ENCODE assay signal across 20 cellular contexts in genomic region chr7:101846800-101847538, GRCh38. TPM values are rescaled to one million over a fixed set of nuclear protein-coding genes. Genes with fewer than 3 reads are reported as not detected.
DNase-seq lines count a peak whose midpoint lies in the region; ATAC-seq, FAIRE-seq and TF ChIP-seq lines count a peak whose summit lies in the region.
"Had no signal": no experiment of that assay in that cellular context is flagged by ENCODE, and none has a peak within 500 bp of the region (broad histone marks: within the 10 kb centered on the region; RNA-seq: fewer than 3 reads in every experiment).

No MANE protein-coding gene starts in this region.

- H3K4me3 ChIP-seq in A549 (no peak overlapping the region), OCI-LY7 (ENCODE audit: low read depth, low read length, poor library complexity, severe bottlenecking) (no peak overlapping the region), sigmoid colon (no peak overlapping the region)

- no peak overlapping the region for H2AFZ ChIP-seq in OCI-LY7 (ENCODE audit: low read length)

- no peaks in the 10 kb centered on the region for H3K9me2 ChIP-seq in OCI-LY7 (ENCODE audit: insufficient read depth, low read length)

- no peak for TF ChIP-seq RAD21 in A549 (conservative IDR thresholded peaks at IDR 0.05 in 1 of 2, IDR thresholded peaks at IDR 0.05 in 1 of 2)

- H3K27ac ChIP-seq in A549: no peak overlapping the region
- H3K27ac ChIP-seq in OCI-LY7 (ENCODE audit: low read depth, low read length, poor library complexity, severe bottlenecking): no peak overlapping the region
- H3K27ac ChIP-seq in sigmoid colon: no peak overlapping the region
- H3K27ac ChIP-seq: BLaER1 treated with 17β-estradiol and CSF1 and Interleukin-3, amounts not matched to agents 10 nM and 100 nM had no signal

- FAIRE-seq in A549 (lab: Jason Lieb, UNC): no peak

- POLR2A ChIA-PET in A549 (lab: Yijun Ruan, JAX): interaction anchor here (1.0 kb wide), 1 partner anchor 10 kb away, joined by 3 read pairs; no protein-coding TSS in a partner anchor
- POLR2A ChIA-PET in OCI-LY7 (lab: Charles Lee): interaction anchor here (0.5 to 2.3 kb wide), 2 partner anchors 9 to 459 kb away, joined by 6 to 9 read pairs; no protein-coding TSS in a partner anchor
- POLR2A ChIA-PET in activated CD4-positive, alpha-beta memory T cell treated with anti-CD3 and anti-CD28 coated beads for 36 hours (lab: Charles Lee): no interaction called here
- POLR2A ChIA-PET in T-cell (lab: Charles Lee): no interaction called here

- H3K4me3 Mint-ChIP-seq in activated CD4-positive, alpha-beta memory T cell treated with anti-CD3 and anti-CD28 coated beads for 36 hours: no peak overlapping the region
- H3K4me3 Mint-ChIP-seq in T-cell: no peak overlapping the region
- H3K4me3 Mint-ChIP-seq: B cell; CD4-positive, CD25-positive, alpha-beta regulatory T cell; HFFc6 had no signal

- no peak overlapping the region for H3K4me2 ChIP-seq in A549
- no peak overlapping the region for H3K4me2 ChIP-seq in OCI-LY7 (ENCODE audit: low read length)

- no peak overlapping the region for H3K27ac Mint-ChIP-seq in activated CD4-positive, alpha-beta memory T cell treated with anti-CD3 and anti-CD28 coated beads for 36 hours
- H3K27ac Mint-ChIP-seq in T-cell: no peak overlapping the region
- H3K27ac Mint-ChIP-seq: B cell; CD4-positive, CD25-positive, alpha-beta regulatory T cell; HFFc6 had no signal

- no peak for TF ChIP-seq POLR2A in A549 (IDR thresholded peaks at IDR 0.05; ENCODE audit: low read length)
- no peak for TF ChIP-seq POLR2A in sigmoid colon (IDR thresholded peaks at IDR 0.05)

- peaks cover 97% of the 10 kb centered on the region for H3K36me3 ChIP-seq in OCI-LY7 (ENCODE audit: insufficient read depth, low read length)
- H3K36me3 ChIP-seq in sigmoid colon: no peaks in the 10 kb centered on the region

- BruUV-seq in OCI-LY7 (replicated peaks; lab: Mats Ljungman, UMichigan): TSS peak; percentile 1

- no peaks in the 10 kb centered on the region for H3K27me3 Mint-ChIP-seq in activated CD4-positive, alpha-beta memory T cell treated with anti-CD3 and anti-CD28 coated beads for 36 hours
- H3K27me3 Mint-ChIP-seq in T-cell: no peaks in the 10 kb centered on the region
- H3K27me3 Mint-ChIP-seq: B cell; CD4-positive, CD25-positive, alpha-beta regulatory T cell had no signal

- CTCF ChIA-PET in A549 (lab: Yijun Ruan, JAX): interaction anchor here (0.5 to 2.1 kb wide), 6 partner anchors 10 to 34 kb away, joined by 3 to 10 read pairs (median 4); no protein-coding TSS in a partner anchor
- CTCF ChIA-PET in OCI-LY7 (lab: Charles Lee; ENCODE audit: unreplicated experiment): no interaction called here
- CTCF ChIA-PET in activated CD4-positive, alpha-beta memory T cell treated with anti-CD3 and anti-CD28 coated beads for 36 hours (lab: Charles Lee): interaction anchor here (1.4 to 2.9 kb wide), 2 partner anchors 9 to 10 kb away, joined by 3 to 9 read pairs; no protein-coding TSS in a partner anchor
- CTCF ChIA-PET in T-cell (lab: Charles Lee): interaction anchor here in 1 of 2 donors (0.7 kb wide), 2 partner anchors 10 to 22 kb away, joined by 3 to 7 read pairs; no protein-coding TSS in a partner anchor

- H3K4me1 ChIP-seq in A549 (peaks cover 3% of the 10 kb centered on the region; the same call in 1 of the 3 replicates), OCI-LY7 (ENCODE audit: insufficient read depth, low read length, poor library complexity, severe bottlenecking) (peaks cover 9% of the 10 kb centered on the region), sigmoid colon (peaks cover 0 to 21% (median 3%) of the 10 kb centered on the region in 4 donors)
- H3K4me1 ChIP-seq: Caco-2 had no signal

- peaks cover 9% of the 10 kb centered on the region for H3K36me3 Mint-ChIP-seq in activated CD4-positive, alpha-beta memory T cell treated with anti-CD3 and anti-CD28 coated beads for 36 hours
- H3K36me3 Mint-ChIP-seq in T-cell: peaks cover 15% of the 10 kb centered on the region

- ATAC-seq in A549 (no peak), T-cell (replicated peaks in 1 of 4) (no peak)
- ATAC-seq: HCT116 had no signal

- H3K27me3 ChIP-seq in sigmoid colon: no peaks in the 10 kb centered on the region
- H3K27me3 ChIP-seq: BLaER1 treated with 17β-estradiol and CSF1 and Interleukin-3, amounts not matched to agents 10 nM and 100 nM had no signal

- intact Hi-C loops in OCI-LY7 (cut with micrococcal nuclease; ENCODE audit: unreplicated experiment): no loop called here
- intact Hi-C loops in sigmoid colon (cut with DNase I): no loop called here
- intact Hi-C loops in activated CD4-positive, alpha-beta memory T cell treated with anti-CD3 and anti-CD28 coated beads for 36 hours (cut with micrococcal nuclease): no loop called here

- H3K79me2 ChIP-seq in OCI-LY7 (ENCODE audit: insufficient read depth, low read depth, low read length): peaks cover 99% of the 10 kb centered on the region

- TF ChIP-seq EP300 in A549 (IDR thresholded peaks at IDR 0.05) (no peak), sigmoid colon (IDR thresholded peaks at IDR 0.05) (no peak)

- H3K9me3 Mint-ChIP-seq in activated CD4-positive, alpha-beta memory T cell treated with anti-CD3 and anti-CD28 coated beads for 36 hours: peaks cover 18% of the 10 kb centered on the region
- peaks cover 0 to 17% (median 0%) of the 10 kb centered on the region in 3 donors for H3K9me3 Mint-ChIP-seq in T-cell

- 0 out of 2 replicates have a peak, but pooled peaks cover 4% of the 10 kb centered on the region for H4K20me1 ChIP-seq in OCI-LY7 (ENCODE audit: insufficient read depth, low read length)

- WGBS in A549 (ENCODE audit: missing lambda C conversion rate): 92% methylated on average over 11 of the region's 11 CpGs
- 97 to 99% methylated on average over 11 of the region's 11 CpGs for WGBS in sigmoid colon, 2 donors

- TF ChIP-seq CTCF in A549 (IDR thresholded peaks at IDR 0.05): no peak
- TF ChIP-seq CTCF in OCI-LY7 (conservative IDR thresholded peaks at IDR 0.05; ENCODE audit: low read length): no peak
- no peak for TF ChIP-seq CTCF in sigmoid colon (IDR thresholded peaks at IDR 0.05)

- H3K9me3 ChIP-seq in A549 (peaks cover 46% of the 10 kb centered on the region), OCI-LY7 (ENCODE audit: low read length) (peaks cover 33% of the 10 kb centered on the region), sigmoid colon (peaks cover 0 to 7% (median 0%) of the 10 kb centered on the region in 4 donors)

- DNase-seq in A549 (ENCODE audit: low read depth in 1 of 2, low spot score in 1 of 2) (no peak), OCI-LY7 (ENCODE audit: low spot score) (no peak), ecto neural progenitor cell (ENCODE audit: low spot score) (peak; percentile 9), sigmoid colon (peak; percentile 22), DMS79 (lab: John Stamatoyannopoulos, UW) (no peak), T-cell (no peak)
- no peak for DNase-seq in activated CD4-positive, alpha-beta memory T cell treated with anti-CD3 and anti-CD28 coated beads for 36 hours
- DNase-seq: 8988T; Caco-2; CD4-positive, CD25-positive, alpha-beta regulatory T cell; CD8-positive, alpha-beta memory T cell; DMS153; DMS79 treated with DMSO at 0.1 percent for 48 hours; GF-D8; GOT3; H7; HFFc6 had no signal

- H3K4me1 Mint-ChIP-seq in activated CD4-positive, alpha-beta memory T cell treated with anti-CD3 and anti-CD28 coated beads for 36 hours (ENCODE audit: low read depth): peaks cover 5% of the 10 kb centered on the region
- peaks cover 17 to 25% (median 17%) of the 10 kb centered on the region in 3 donors for H3K4me1 Mint-ChIP-seq in T-cell

TF ChIP-seq in A549, 52 proteins besides CTCF, POLR2A, EP300 and RAD21:
- TF ChIP-seq, protein P1, sequence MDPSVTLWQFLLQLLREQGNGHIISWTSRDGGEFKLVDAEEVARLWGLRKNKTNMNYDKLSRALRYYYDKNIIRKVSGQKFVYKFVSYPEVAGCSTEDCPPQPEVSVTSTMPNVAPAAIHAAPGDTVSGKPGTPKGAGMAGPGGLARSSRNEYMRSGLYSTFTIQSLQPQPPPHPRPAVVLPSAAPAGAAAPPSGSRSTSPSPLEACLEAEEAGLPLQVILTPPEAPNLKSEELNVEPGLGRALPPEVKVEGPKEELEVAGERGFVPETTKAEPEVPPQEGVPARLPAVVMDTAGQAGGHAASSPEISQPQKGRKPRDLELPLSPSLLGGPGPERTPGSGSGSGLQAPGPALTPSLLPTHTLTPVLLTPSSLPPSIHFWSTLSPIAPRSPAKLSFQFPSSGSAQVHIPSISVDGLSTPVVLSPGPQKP (IDR thresholded peaks at IDR 0.05; ENCODE audit: low read depth, low read length): no peak
- TF ChIP-seq NPAS2 (CRISPR knock-in tag; IDR thresholded peaks at IDR 0.05; ENCODE audit: borderline replicate concordance) (no peak), EHF (CRISPR knock-in tag; IDR thresholded peaks at IDR 0.05) (no peak), KDM1A (IDR thresholded peaks at IDR 0.05; ENCODE audit: low read depth) (peak; percentile 40; the same call in 1 of the 2 replicates), KDM5A (IDR thresholded peaks at IDR 0.05) (no peak)

RNA-seq across cellular contexts. Expression of gene CUX1, which starts 29.5 kb away (rescaled TPM):
- polyA plus RNA-seq in A549 (2011; rRNA removed) (32.7 and 34.9 TPM in 2 replicates), A549 (2017; fragmentation: RNase III; extraction: RNeasy Plus Mini Kit Qiagen cat#74134 plus additional on column Dnase treatment) (32.5 to 35.3 TPM (median 33.4 TPM) in 3 replicates), sigmoid colon (10 to 100 TPM; 46.7 to 49.9 (median 47.2) TPM)
- polyA plus RNA-seq in A549 (2012; cell fraction: cytosol; rRNA removed): 37.6 and 46.3 TPM in 2 replicates
- 33.9 and 40.4 TPM in 2 replicates for polyA plus RNA-seq in A549 (2012; cell fraction: nucleus; rRNA removed)
- 40.4 and 47.0 TPM in 2 replicates for polyA minus RNA-seq in A549 (2011; rRNA and poly(A)+ RNA removed)
- 131 and 143 TPM in 2 replicates for total RNA-seq in OCI-LY7 (2014; rRNA removed; shearing (Covaris generic))
- total RNA-seq in OCI-LY7 (2022) (199 and 247 TPM in 2 replicates), sigmoid colon (100 to 1,000 TPM in 2 of 4 donors, 10 to 100 TPM in 2; 47.4 to 127 (median 79.0) TPM), T-cell (10 to 100 TPM; 36.9 to 50.2 (median 42.8) TPM)
- total RNA-seq in activated CD4-positive, alpha-beta memory T cell treated with anti-CD3 and anti-CD28 coated beads for 36 hours: 10 to 100 TPM; 25.1 TPM

Comparison
In these comparisons a context has a peak if more than half of its experiments do, and no peak if none do; other contexts are left out.
1. DNase-seq: peak in ecto neural progenitor cell (single experiment) and sigmoid colon (single experiment); none in A549 (0 of 2), OCI-LY7 (single experiment), activated CD4-positive, alpha-beta memory T cell treated with anti-CD3 and anti-CD28 coated beads for 36 hours (single experiment), DMS79 (single experiment) and T-cell (0 of 34).
2. POLR2A ChIA-PET loops: an anchor here in A549 (1.0 kb wide) and OCI-LY7 (0.5 to 2.3 kb wide); none called in activated CD4-positive, alpha-beta memory T cell treated with anti-CD3 and anti-CD28 coated beads for 36 hours and T-cell.